Comparison of ENCODE assay signal across 25 cellular contexts in the genomic region with DNA sequence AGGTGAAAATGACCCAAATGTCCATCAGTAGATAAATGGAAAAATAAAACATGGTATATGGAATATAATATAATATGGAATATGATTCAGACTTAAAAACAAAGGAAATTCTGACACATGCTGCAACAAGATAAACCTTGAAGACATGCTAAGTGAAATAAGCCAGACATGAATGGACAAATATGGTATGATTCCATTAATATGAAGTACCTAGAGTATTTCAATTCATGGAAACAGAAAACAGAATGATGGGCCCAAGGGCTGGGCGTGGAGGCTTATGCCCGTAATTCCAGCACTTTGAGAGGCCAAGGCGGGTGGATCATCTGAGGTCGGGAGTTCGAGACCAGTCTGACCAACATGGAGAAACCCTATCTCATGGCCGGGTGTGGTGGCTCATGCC.
"Had no signal": no experiment of that assay in that cellular context is flagged by ENCODE, and none has a peak within 500 bp of the region (broad histone marks: within the 10 kb centered on the region; RNA-seq: fewer than 3 reads in every experiment).

No MANE protein-coding gene starts in this region.

- FAIRE-seq: colon, endothelial cell of umbilical vein, islet of Langerhans, keratinocyte had no signal

- H3K27me3 Mint-ChIP-seq: naive B cell had no signal

- DNase-seq: dermis blood vessel endothelial cell; dorsolateral prefrontal cortex; effector CD4-positive, alpha-beta T cell; effector memory CD4-positive, alpha-beta T cell; erythroblast; esophagus squamous epithelium; foreskin melanocyte; gastrocnemius medialis; glutamatergic neuron; head of caudate nucleus; heart right ventricle; hippocampal formation; left cardiac atrium; left lung; left ventricle myocardium superior; lower lobe of right lung; mesenchymal stem cell; mucosa of descending colon; naive B cell had no signal

- H3K36me3 ChIP-seq: esophagus squamous epithelium, gastrocnemius medialis, heart right ventricle, left lung, lower lobe of right lung had no signal

- H3K4me3 ChIP-seq: coronary artery, dorsolateral prefrontal cortex, esophagus squamous epithelium, gastrocnemius medialis, heart right ventricle, left lung, lower lobe of right lung, mucosa of descending colon had no signal

- H3K36me3 Mint-ChIP-seq: naive B cell had no signal

- H3K9me3 Mint-ChIP-seq: mesothelial cell of epicardium, naive B cell had no signal

- H3K27me3 ChIP-seq: dorsolateral prefrontal cortex, esophagus squamous epithelium, gastrocnemius medialis, heart right ventricle, left lung had no signal

- H3K27ac Mint-ChIP-seq: mesothelial cell of epicardium, naive B cell had no signal

- H3K4me3 Mint-ChIP-seq: mesothelial cell of epicardium, naive B cell had no signal
